In genomic region chr13:77430377-77430951, GRCh38 we compare ENCODE assay signal across 11 cellular contexts.
DNase-seq lines count a peak whose midpoint lies in the region; ATAC-seq and TF ChIP-seq lines count a peak whose summit lies in the region.
"Had no signal": no experiment of that assay in that cellular context is flagged by ENCODE, and none has a peak within 500 bp of the region (broad histone marks: within the 10 kb centered on the region; RNA-seq: fewer than 3 reads in every experiment).

No MANE protein-coding gene starts in this region.

- peaks cover 2% of the 10 kb centered on the region for H3K27me3 Mint-ChIP-seq in endothelial cell (ENCODE audit: unreplicated experiment)

- peaks cover 4% of the 10 kb centered on the region for H3K4me1 Mint-ChIP-seq in endothelial cell (ENCODE audit: unreplicated experiment)
- H3K4me1 Mint-ChIP-seq: immature natural killer cell had no signal

- no peaks in the 10 kb centered on the region for H3K36me3 Mint-ChIP-seq in endothelial cell (ENCODE audit: low read depth, unreplicated experiment)
- H3K36me3 Mint-ChIP-seq: immature natural killer cell had no signal

- H3K27ac ChIP-seq in substantia nigra (ENCODE audit: low read depth, low read length, poor library complexity, severe bottlenecking), result no peak overlapping the region

- H3K9me3 Mint-ChIP-seq in endothelial cell (ENCODE audit: unreplicated experiment), result no peaks in the 10 kb centered on the region
- H3K9me3 Mint-ChIP-seq: immature natural killer cell had no signal

- no peak overlapping the region for H3K27ac Mint-ChIP-seq in endothelial cell (ENCODE audit: unreplicated experiment)
- H3K27ac Mint-ChIP-seq: immature natural killer cell had no signal

- peak; percentile 36 for ATAC-seq in GM19043 (IDR thresholded peaks at IDR 0.05; ENCODE audit: low read depth, unreplicated experiment)
- ATAC-seq in HG02610 (IDR thresholded peaks at IDR 0.05; ENCODE audit: unreplicated experiment), result peak; percentile 47
- peak; percentile 46 for ATAC-seq in HG03378 (IDR thresholded peaks at IDR 0.05; ENCODE audit: unreplicated experiment)

- TF ChIP-seq CTCF in endothelial cell (IDR thresholded peaks at IDR 0.05; ENCODE audit: unreplicated experiment), result no peak

- H3K4me3 Mint-ChIP-seq in endothelial cell (ENCODE audit: unreplicated experiment), result no peak overlapping the region
- H3K4me3 Mint-ChIP-seq: immature natural killer cell had no signal

- DNase-seq in CD1c-positive myeloid dendritic cell (ENCODE audit: extremely low spot score), result peak; percentile 2
- no peak for DNase-seq in 8988T
- DNase-seq in substantia nigra (lab: John Stamatoyannopoulos, UW), result no peak
- DNase-seq in endothelial cell (ENCODE audit: low spot score), result no peak
- no peak for DNase-seq in NCI-H1436 treated with DMSO at 0.1 percent for 48 hours (lab: John Stamatoyannopoulos, UW)
- DNase-seq: amniotic stem cell, immature natural killer cell, NCI-H446 treated with DMSO at 0.1 percent for 48 hours had no signal
